ENCODE assay signal across 8 cellular contexts in genomic region chr2:74454654-74455511, GRCh38. TPM values are rescaled to one million over a fixed set of nuclear protein-coding genes. Genes with fewer than 3 reads are reported as not detected.
DNase-seq lines count a peak whose midpoint lies in the region; ATAC-seq and TF ChIP-seq lines count a peak whose summit lies in the region.

Gene INO80B, plus strand, starts transcription at chr2:74455087. Its CDS starts 30 bp downstream, at chr2:74455117.

- POLR2A ChIA-PET in WTC11 (lab: Charles Lee): interaction anchor here (0.5 to 1.4 kb wide), 3 partner anchors 15 to 96 kb away, joined by 4 to 5 read pairs (median 5); partner anchors contain the start of gene MRPL53

- no peak for TF ChIP-seq CTCF in WTC11 (IDR thresholded peaks at IDR 0.05)
- no peak for TF ChIP-seq CTCF in cardiac fibroblast (IDR thresholded peaks at IDR 0.05; ENCODE audit: low read depth, low read length)

- ATAC-seq in GM18907 (IDR thresholded peaks at IDR 0.05; ENCODE audit: unreplicated experiment) (peak; percentile 47), HG03175 (IDR thresholded peaks at IDR 0.05; ENCODE audit: unreplicated experiment) (peak; percentile 34), WTC11 (peak; percentile 14)

- peak within 1 kb of the TSS; percentile 96 for H3K4me3 Mint-ChIP-seq in WTC11
- H3K4me3 Mint-ChIP-seq in immature natural killer cell: peak within 1 kb of the TSS; percentile 89 to 99 (median 94)

- in situ Hi-C loops in ACHN (cut with HindIII; ENCODE audit: low pct_ligation_motif_present, low pct_unique_long_range_greater_than_20kb, low sequenced_read_pairs): no loop called here

- peak within 1 kb of the TSS; percentile 70 to 80 for H3K4me3 ChIP-seq in cardiac fibroblast (replicated peaks in 1 of 2; ENCODE audit: low read depth in 2 of 2, low read length in 2 of 2)

- H3K9me3 Mint-ChIP-seq in WTC11 (no peaks in the 10 kb centered on the region), immature natural killer cell (peaks cover 0 to 2% (median 0%) of the 10 kb centered on the region in 6 donors)

- peak within 1 kb of the TSS; percentile 96 for H3K27ac Mint-ChIP-seq in WTC11
- peak within 1 kb of the TSS; percentile 87 to 100 (median 98) for H3K27ac Mint-ChIP-seq in immature natural killer cell

- peak; percentile 99 for DNase-seq in ACHN
- DNase-seq in NCI-H226: peak; percentile 87
- DNase-seq in WTC11 (ENCODE audit: low spot score): peak; percentile 94
- peak; percentile 99 for DNase-seq in cardiac fibroblast (ENCODE audit: low read depth in 2 of 2)
- DNase-seq in immature natural killer cell: peak; percentile 97 to 98 (median 98)
- DNase-seq in smooth muscle cell of the brain vasculature (ENCODE audit: low read depth, low spot score): peak; percentile 97

- H3K4me1 Mint-ChIP-seq in WTC11 (peaks cover 38% of the 10 kb centered on the region), immature natural killer cell (peaks cover 73 to 78% of the 10 kb centered on the region in 2 donors)

- peaks cover 2% of the 10 kb centered on the region; the same call in 1 of the 2 replicates for H3K36me3 Mint-ChIP-seq in WTC11
- no peaks in the 10 kb centered on the region for H3K36me3 Mint-ChIP-seq in immature natural killer cell

- CTCF ChIA-PET in WTC11 (lab: Charles Lee): interaction anchor here (0.7 to 2.9 kb wide), 8 partner anchors 13 to 132 kb away, joined by 3 to 17 read pairs (median 4); partner anchors contain the start of genes CCDC142 and TTC31

- peaks cover 5% of the 10 kb centered on the region; the same call in 1 of the 2 replicates for H3K27me3 Mint-ChIP-seq in WTC11 (ENCODE audit: low read depth)
- H3K27me3 Mint-ChIP-seq in immature natural killer cell (ENCODE audit: low read depth in 3 of 3): peaks cover 28 to 37% (median 31%) of the 10 kb centered on the region in 3 donors

TF ChIP-seq in WTC11, 78 proteins besides CTCF, POLR2A, EP300 and RAD21:
- TF ChIP-seq MYBL2 (CRISPR knock-in tag; IDR thresholded peaks at IDR 0.05) (0 out of 2 replicates have a peak, but pooled peaks have one; percentile 54), FOXK1 (CRISPR knock-in tag; IDR thresholded peaks at IDR 0.05) (peak; percentile 97), FOXJ3 (CRISPR knock-in tag; IDR thresholded peaks at IDR 0.05; ENCODE audit: borderline replicate concordance) (no peak), E2F1 (CRISPR knock-in tag; IDR thresholded peaks at IDR 0.05) (no peak), GABPB1 (CRISPR knock-in tag; IDR thresholded peaks at IDR 0.05) (peak; percentile 93), CREM (CRISPR knock-in tag; IDR thresholded peaks at IDR 0.05) (peak; percentile 66; the same call in 1 of the 2 replicates), NR2C2 (CRISPR knock-in tag; IDR thresholded peaks at IDR 0.05) (peak; percentile 89), ETV6 (CRISPR knock-in tag; IDR thresholded peaks at IDR 0.05) (peak; percentile 84), HMGXB4 (CRISPR knock-in tag; IDR thresholded peaks at IDR 0.05) (peak; percentile 44; the same call in 1 of the 2 replicates), TEAD1 (CRISPR knock-in tag; IDR thresholded peaks at IDR 0.05) (peak; percentile 75; the same call in 1 of the 2 replicates), SP1 (CRISPR knock-in tag; conservative IDR thresholded peaks at IDR 0.05) (peak; percentile 99), SMAD3 (CRISPR knock-in tag; IDR thresholded peaks at IDR 0.05; ENCODE audit: borderline replicate concordance) (no peak)
- TF ChIP-seq, protein P1, sequence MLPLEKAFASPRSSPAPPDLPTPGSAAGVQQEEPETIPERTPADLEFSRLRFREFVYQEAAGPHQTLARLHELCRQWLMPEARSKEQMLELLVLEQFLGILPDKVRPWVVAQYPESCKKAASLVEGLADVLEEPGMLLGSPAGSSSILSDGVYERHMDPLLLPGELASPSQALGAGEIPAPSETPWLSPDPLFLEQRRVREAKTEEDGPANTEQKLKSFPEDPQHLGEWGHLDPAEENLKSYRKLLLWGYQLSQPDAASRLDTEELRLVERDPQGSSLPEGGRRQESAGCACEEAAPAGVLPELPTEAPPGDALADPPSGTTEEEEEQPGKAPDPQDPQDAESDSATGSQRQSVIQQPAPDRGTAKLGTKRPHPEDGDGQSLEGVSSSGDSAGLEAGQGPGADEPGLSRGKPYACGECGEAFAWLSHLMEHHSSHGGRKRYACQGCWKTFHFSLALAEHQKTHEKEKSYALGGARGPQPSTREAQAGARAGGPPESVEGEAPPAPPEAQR (CRISPR knock-in tag; IDR thresholded peaks at IDR 0.05): no peak
- TF ChIP-seq, protein P2, sequence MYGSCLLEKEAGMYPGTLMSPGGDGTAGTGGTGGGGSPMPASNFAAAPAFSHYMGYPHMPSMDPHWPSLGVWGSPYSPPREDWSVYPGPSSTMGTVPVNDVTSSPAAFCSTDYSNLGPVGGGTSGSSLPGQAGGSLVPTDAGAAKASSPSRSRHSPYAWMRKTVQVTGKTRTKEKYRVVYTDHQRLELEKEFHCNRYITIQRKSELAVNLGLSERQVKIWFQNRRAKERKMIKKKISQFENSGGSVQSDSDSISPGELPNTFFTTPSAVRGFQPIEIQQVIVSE (CRISPR knock-in tag; IDR thresholded peaks at IDR 0.05; ENCODE audit: borderline replicate concordance): no peak
- TF ChIP-seq, protein P3, sequence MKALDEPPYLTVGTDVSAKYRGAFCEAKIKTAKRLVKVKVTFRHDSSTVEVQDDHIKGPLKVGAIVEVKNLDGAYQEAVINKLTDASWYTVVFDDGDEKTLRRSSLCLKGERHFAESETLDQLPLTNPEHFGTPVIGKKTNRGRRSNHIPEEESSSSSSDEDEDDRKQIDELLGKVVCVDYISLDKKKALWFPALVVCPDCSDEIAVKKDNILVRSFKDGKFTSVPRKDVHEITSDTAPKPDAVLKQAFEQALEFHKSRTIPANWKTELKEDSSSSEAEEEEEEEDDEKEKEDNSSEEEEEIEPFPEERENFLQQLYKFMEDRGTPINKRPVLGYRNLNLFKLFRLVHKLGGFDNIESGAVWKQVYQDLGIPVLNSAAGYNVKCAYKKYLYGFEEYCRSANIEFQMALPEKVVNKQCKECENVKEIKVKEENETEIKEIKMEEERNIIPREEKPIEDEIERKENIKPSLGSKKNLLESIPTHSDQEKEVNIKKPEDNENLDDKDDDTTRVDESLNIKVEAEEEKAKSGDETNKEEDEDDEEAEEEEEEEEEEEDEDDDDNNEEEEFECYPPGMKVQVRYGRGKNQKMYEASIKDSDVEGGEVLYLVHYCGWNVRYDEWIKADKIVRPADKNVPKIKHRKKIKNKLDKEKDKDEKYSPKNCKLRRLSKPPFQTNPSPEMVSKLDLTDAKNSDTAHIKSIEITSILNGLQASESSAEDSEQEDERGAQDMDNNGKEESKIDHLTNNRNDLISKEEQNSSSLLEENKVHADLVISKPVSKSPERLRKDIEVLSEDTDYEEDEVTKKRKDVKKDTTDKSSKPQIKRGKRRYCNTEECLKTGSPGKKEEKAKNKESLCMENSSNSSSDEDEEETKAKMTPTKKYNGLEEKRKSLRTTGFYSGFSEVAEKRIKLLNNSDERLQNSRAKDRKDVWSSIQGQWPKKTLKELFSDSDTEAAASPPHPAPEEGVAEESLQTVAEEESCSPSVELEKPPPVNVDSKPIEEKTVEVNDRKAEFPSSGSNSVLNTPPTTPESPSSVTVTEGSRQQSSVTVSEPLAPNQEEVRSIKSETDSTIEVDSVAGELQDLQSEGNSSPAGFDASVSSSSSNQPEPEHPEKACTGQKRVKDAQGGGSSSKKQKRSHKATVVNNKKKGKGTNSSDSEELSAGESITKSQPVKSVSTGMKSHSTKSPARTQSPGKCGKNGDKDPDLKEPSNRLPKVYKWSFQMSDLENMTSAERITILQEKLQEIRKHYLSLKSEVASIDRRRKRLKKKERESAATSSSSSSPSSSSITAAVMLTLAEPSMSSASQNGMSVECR (CRISPR knock-in tag; IDR thresholded peaks at IDR 0.05; ENCODE audit: borderline replicate concordance): peak; percentile 72; the same call in 1 of the 2 replicates
- TF ChIP-seq, protein P4, sequence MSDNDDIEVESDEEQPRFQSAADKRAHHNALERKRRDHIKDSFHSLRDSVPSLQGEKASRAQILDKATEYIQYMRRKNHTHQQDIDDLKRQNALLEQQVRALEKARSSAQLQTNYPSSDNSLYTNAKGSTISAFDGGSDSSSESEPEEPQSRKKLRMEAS (CRISPR knock-in tag; IDR thresholded peaks at IDR 0.05): peak; percentile 83; the same call in 1 of the 2 replicates

RNA-seq across cellular contexts. Expression of gene INO80B, which starts in this region (rescaled TPM):
- 15.8 to 20.2 TPM (median 17.3 TPM) in 3 replicates for total RNA-seq in WTC11 (2021)
- 10 to 100 TPM in 1 of 3 donors, 1 to 10 TPM in 2; 3.9 to 11.1 (median 9.3) TPM for polyA plus RNA-seq in immature natural killer cell

Comparison
In these comparisons a context has a peak if more than half of its experiments do, and no peak if none do; other contexts are left out.
1. Peak in every context shown above with its lines: DNase-seq, ATAC-seq and H3K4me3 ChIP-seq.